In genomic region chr4:7652006-7652405, GRCh38 we compare ENCODE assay signal across 21 cellular contexts.
DNase-seq lines count a peak whose midpoint lies in the region; ATAC-seq and TF ChIP-seq lines count a peak whose summit lies in the region.
"Had no signal": no experiment of that assay in that cellular context is flagged by ENCODE, and none has a peak within 500 bp of the region (broad histone marks: within the 10 kb centered on the region; RNA-seq: fewer than 3 reads in every experiment).

No MANE protein-coding gene starts in this region.

- no peak overlapping the region for H3K4me3 ChIP-seq in urinary bladder (ENCODE audit: low read depth, low read length)
- H3K4me3 ChIP-seq: GM12878, GM23248, stomach had no signal

- no peaks in the 10 kb centered on the region for H3K36me3 ChIP-seq in urinary bladder (ENCODE audit: insufficient read depth)
- H3K36me3 ChIP-seq: brain microvascular endothelial cell, stomach had no signal

- no peak overlapping the region for H3K4me3 Mint-ChIP-seq in activated CD8-positive, alpha-beta memory T cell treated with anti-CD3 and anti-CD28 coated beads, Interleukin-2, amount 10 ng/mL, durations not matched to agents 7 days and 5 days
- H3K4me3 Mint-ChIP-seq in effector memory CD8-positive, alpha-beta T cell, result peak overlapping the region; percentile 18 to 68
- H3K4me3 Mint-ChIP-seq in nephron, result no peak overlapping the region
- H3K4me3 Mint-ChIP-seq: activated naive CD8-positive, alpha-beta T cell treated with anti-CD3 and anti-CD28 coated beads, Interleukin-2, amount 10 ng/mL, durations not matched to agents 7 days and 5 days; activated T-helper 1 cell treated with anti-CD3 and anti-CD28 coated beads, Interleukin-12 subunit alpha, Interleukin-12 subunit beta, Interleukin-2, Interleukin-4 antibody, amounts not matched to agents 30 ng/mL and 10 ng/mL and 1 ng/mL, durations not matched to agents 14 hours and 24 hours and 36 hours had no signal

- peaks cover 3% of the 10 kb centered on the region for H3K27me3 Mint-ChIP-seq in activated CD8-positive, alpha-beta memory T cell treated with anti-CD3 and anti-CD28 coated beads, Interleukin-2, amount 10 ng/mL, durations not matched to agents 7 days and 5 days
- H3K27me3 Mint-ChIP-seq in effector memory CD8-positive, alpha-beta T cell, result no peaks in the 10 kb centered on the region
- peaks cover 15% of the 10 kb centered on the region for H3K27me3 Mint-ChIP-seq in nephron (ENCODE audit: low read depth)

- H3K27ac Mint-ChIP-seq in activated CD8-positive, alpha-beta memory T cell treated with anti-CD3 and anti-CD28 coated beads, Interleukin-2, amount 10 ng/mL, durations not matched to agents 7 days and 5 days, result peak overlapping the region; percentile 87
- H3K27ac Mint-ChIP-seq in effector memory CD8-positive, alpha-beta T cell, result peak overlapping the region; percentile 97 to 98
- H3K27ac Mint-ChIP-seq in nephron, result peak overlapping the region; percentile 14 to 67 (median 52)
- H3K27ac Mint-ChIP-seq: activated T-helper 1 cell treated with anti-CD3 and anti-CD28 coated beads, Interleukin-12 subunit alpha, Interleukin-12 subunit beta, Interleukin-2, Interleukin-4 antibody, amounts not matched to agents 30 ng/mL and 10 ng/mL and 1 ng/mL, durations not matched to agents 14 hours and 24 hours and 36 hours had no signal

- H3K4me1 ChIP-seq in urinary bladder (ENCODE audit: insufficient read depth), result peaks cover 2% of the 10 kb centered on the region

- no peak for ATAC-seq in activated CD8-positive, alpha-beta memory T cell treated with anti-CD3 and anti-CD28 coated beads, Interleukin-2, amount 10 ng/mL, durations not matched to agents 7 days and 5 days
- no peak for ATAC-seq in effector memory CD8-positive, alpha-beta T cell (replicated peaks)
- no peak for ATAC-seq in HG02798 (IDR thresholded peaks at IDR 0.05; ENCODE audit: poor library complexity, unreplicated experiment)
- ATAC-seq: GM12878 had no signal

- 74% methylated on average over 8 of the region's 8 CpGs for WGBS in urinary bladder

- CTCF ChIA-PET in activated CD8-positive, alpha-beta memory T cell treated with anti-CD3 and anti-CD28 coated beads, Interleukin-2, amount 10 ng/mL, durations not matched to agents 7 days and 5 days (lab: Charles Lee), result interaction anchor here (0.6 to 3.1 kb wide), 4 partner anchors 11 to 310 kb away, joined by 3 to 11 read pairs (median 4); no protein-coding TSS in a partner anchor

- H3K27ac ChIP-seq in urinary bladder (ENCODE audit: low read depth), result peak overlapping the region; percentile 38
- H3K27ac ChIP-seq: GM23248 had no signal

- peaks cover 15% of the 10 kb centered on the region for H3K36me3 Mint-ChIP-seq in activated CD8-positive, alpha-beta memory T cell treated with anti-CD3 and anti-CD28 coated beads, Interleukin-2, amount 10 ng/mL, durations not matched to agents 7 days and 5 days
- peaks cover 11% of the 10 kb centered on the region for H3K36me3 Mint-ChIP-seq in effector memory CD8-positive, alpha-beta T cell (ENCODE audit: insufficient read depth)
- H3K36me3 Mint-ChIP-seq in nephron (ENCODE audit: low read depth), result no peaks in the 10 kb centered on the region

- DNase-seq in activated CD8-positive, alpha-beta memory T cell treated with anti-CD3 and anti-CD28 coated beads, Interleukin-2, amount 10 ng/mL, durations not matched to agents 7 days and 5 days, result no peak
- no peak for DNase-seq in activated CD8-positive, alpha-beta memory T cell treated with anti-CD3 and anti-CD28 coated beads, Interleukin-2, amount 50 U/mL, for 4 hours
- DNase-seq in effector memory CD8-positive, alpha-beta T cell, result no peak
- DNase-seq in T-helper 9 cell, result no peak
- DNase-seq in DMS 273 (lab: John Stamatoyannopoulos, UW; ENCODE audit: unreplicated experiment), result no peak
- DNase-seq: activated CD8-positive, alpha-beta memory T cell treated with anti-CD3 and anti-CD28 coated beads for 24 hours; activated naive CD8-positive, alpha-beta T cell treated with anti-CD3 and anti-CD28 coated beads, Interleukin-2, amount 10 ng/mL, durations not matched to agents 7 days and 5 days; cortex of kidney; NCI-H1436 treated with DMSO at 0.1 percent for 48 hours; NCI-H2171; NCI-H526 treated with DMSO at 0.1 percent for 48 hours; SHP77 treated with DMSO at 0.1 percent for 48 hours; stimulated activated CD4-positive, alpha-beta T cell treated with anti-CD3 and anti-CD28 coated beads, Interleukin-2, amount 100 ng/mL, for 24 hours; stomach had no signal

- TF ChIP-seq CTCF in nephron (IDR thresholded peaks at IDR 0.05; ENCODE audit: unreplicated experiment in 3 of 3), result no peak

- H3K4me1 Mint-ChIP-seq in activated CD8-positive, alpha-beta memory T cell treated with anti-CD3 and anti-CD28 coated beads, Interleukin-2, amount 10 ng/mL, durations not matched to agents 7 days and 5 days, result peaks cover 68% of the 10 kb centered on the region
- H3K4me1 Mint-ChIP-seq in effector memory CD8-positive, alpha-beta T cell (ENCODE audit: low read depth in 2 of 2), result peaks cover 64 to 74% of the 10 kb centered on the region in 2 donors
- peaks cover 44% of the 10 kb centered on the region for H3K4me1 Mint-ChIP-seq in nephron

- H3K9me3 Mint-ChIP-seq in activated CD8-positive, alpha-beta memory T cell treated with anti-CD3 and anti-CD28 coated beads, Interleukin-2, amount 10 ng/mL, durations not matched to agents 7 days and 5 days (ENCODE audit: low read depth), result peaks cover 2% of the 10 kb centered on the region
- peaks cover 0 to 3% of the 10 kb centered on the region in 2 donors for H3K9me3 Mint-ChIP-seq in effector memory CD8-positive, alpha-beta T cell
- no peaks in the 10 kb centered on the region for H3K9me3 Mint-ChIP-seq in nephron
- H3K9me3 Mint-ChIP-seq: activated naive CD8-positive, alpha-beta T cell treated with anti-CD3 and anti-CD28 coated beads, Interleukin-2, amount 10 ng/mL, durations not matched to agents 7 days and 5 days; activated T-helper 1 cell treated with anti-CD3 and anti-CD28 coated beads, Interleukin-12 subunit alpha, Interleukin-12 subunit beta, Interleukin-2, Interleukin-4 antibody, amounts not matched to agents 30 ng/mL and 10 ng/mL and 1 ng/mL, durations not matched to agents 14 hours and 24 hours and 36 hours had no signal

Comparison
In these comparisons a context has a peak if more than half of its experiments do, and no peak if none do; other contexts are left out.
1. H3K4me3 Mint-ChIP-seq: peak in effector memory CD8-positive, alpha-beta T cell (2 of 2); none in activated CD8-positive, alpha-beta memory T cell treated with anti-CD3 and anti-CD28 coated beads, Interleukin-2, amount 10 ng/mL, durations not matched to agents 7 days and 5 days (single experiment) and nephron (0 of 3).
2. Peak in every context shown above with its lines, with median percentiles within 50 percentile points of each other: H3K27ac Mint-ChIP-seq.